Comparison of ENCODE assay signal across 8 cellular contexts in the genomic region with DNA sequence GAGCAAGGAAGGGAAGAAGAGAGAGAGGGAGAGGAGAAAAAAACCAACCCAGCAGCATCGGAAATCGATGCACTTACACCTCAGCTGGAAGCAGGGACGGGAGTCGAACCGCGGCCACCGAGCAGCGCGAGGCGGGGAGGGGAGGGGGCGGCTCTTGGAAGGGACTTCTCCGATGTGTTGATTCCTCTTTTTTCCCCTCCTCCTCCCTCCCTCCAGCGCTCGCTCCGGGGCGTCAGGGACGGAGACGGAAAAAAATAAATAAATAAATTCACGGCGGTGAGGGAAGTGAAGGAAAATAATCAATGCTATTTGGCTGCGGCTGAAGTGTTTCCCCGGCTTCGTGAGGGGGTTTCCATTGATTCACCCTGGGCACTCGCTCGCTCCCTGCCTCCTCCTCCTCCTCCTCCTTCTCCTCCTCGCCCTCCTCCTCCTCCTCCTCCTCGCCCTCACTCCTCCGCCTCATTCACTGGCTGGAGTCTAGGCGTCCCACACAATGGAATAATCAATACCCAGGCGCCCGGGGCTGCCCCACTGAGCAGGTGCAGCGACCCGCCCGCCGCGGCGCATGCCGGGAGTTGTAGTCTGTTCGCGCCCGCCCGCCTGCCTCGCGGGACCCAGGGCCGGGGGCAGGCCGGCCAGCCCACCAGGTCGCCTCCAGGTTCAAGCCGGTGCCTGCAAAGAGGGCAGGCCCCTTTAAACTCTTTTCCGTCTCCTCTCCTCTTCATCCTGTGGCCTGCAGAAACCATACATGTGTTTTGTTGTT.
DNase-seq lines count a peak whose midpoint lies in the region; ATAC-seq, FAIRE-seq and TF ChIP-seq lines count a peak whose summit lies in the region.

Gene ZFHX2, minus strand, starts transcription at position 500 of the 763 bp plus-strand sequence. CDS start 16,440 bp downstream, outside the sequence.

- H3K4me3 Mint-ChIP-seq in memory B cell, result peak within 1 kb of the TSS; percentile 21

- H3K4me3 ChIP-seq in AG10803 (ENCODE audit: low read length), result peak within 1 kb of the TSS; percentile 68

- no peaks in the 10 kb centered on the region for H3K36me3 Mint-ChIP-seq in memory B cell

- H3K9me3 Mint-ChIP-seq in memory B cell, result no peaks in the 10 kb centered on the region

- peaks cover 11% of the 10 kb centered on the region for H3K4me1 Mint-ChIP-seq in memory B cell

- DNase-seq in AG10803 (ENCODE audit: low read depth) (peak; percentile 42), GM19239 (ENCODE audit: insufficient read length, low spot score) (peak; percentile 71), HK-2 (ENCODE audit: unreplicated experiment) (peak; percentile 88), NCI-H748 (lab: John Stamatoyannopoulos, UW; ENCODE audit: unreplicated experiment) (peak; percentile 95), memory B cell (ENCODE audit: low spot score in 2 of 2) (peak; percentile 44 to 74)
- DNase-seq in activated CD4-positive, alpha-beta T cell treated with anti-CD3 and anti-CD28 coated beads, Interleukin-2, amount 50 U/mL, for 48 hours, result peak; percentile 85 to 88
- peak; percentile 66 for DNase-seq in effector CD4-positive, alpha-beta T cell
- peak; percentile 65 to 75 (median 68) for DNase-seq in stimulated activated CD4-positive, alpha-beta T cell treated with anti-CD3 and anti-CD28 coated beads, TNF-alpha, amount 100 ng/mL, for 48 hours (ENCODE audit: low read depth in 3 of 3)

- FAIRE-seq in GM19239 (lab: Jason Lieb, UNC), result peak; percentile 69

- peak; percentile 50 for ATAC-seq in memory B cell (ENCODE audit: low read depth)

- no peaks in the 10 kb centered on the region for H3K27me3 Mint-ChIP-seq in memory B cell

- TF ChIP-seq CTCF in AG10803 (conservative IDR thresholded peaks at IDR 0.05; ENCODE audit: low read length), result no peak

- H3K27ac Mint-ChIP-seq in memory B cell, result no peak within 1 kb of the TSS

Comparison
In these comparisons a context has a peak if more than half of its experiments do, and no peak if none do; other contexts are left out.
1. Peak in every context shown above with its lines: DNase-seq, ATAC-seq and H3K4me3 ChIP-seq.
2. DNase-seq: peak in every context shown above with its lines; median percentile 95 in NCI-H748; 88 in HK-2; 86 in activated CD4-positive, alpha-beta T cell treated with anti-CD3 and anti-CD28 coated beads, Interleukin-2, amount 50 U/mL, for 48 hours; 71 in GM19239; 68 in stimulated activated CD4-positive, alpha-beta T cell treated with anti-CD3 and anti-CD28 coated beads, TNF-alpha, amount 100 ng/mL, for 48 hours; 66 in effector CD4-positive, alpha-beta T cell; 59 in memory B cell; 42 in AG10803.